15 cellular contexts compared by ENCODE assay signal in the genomic region with DNA sequence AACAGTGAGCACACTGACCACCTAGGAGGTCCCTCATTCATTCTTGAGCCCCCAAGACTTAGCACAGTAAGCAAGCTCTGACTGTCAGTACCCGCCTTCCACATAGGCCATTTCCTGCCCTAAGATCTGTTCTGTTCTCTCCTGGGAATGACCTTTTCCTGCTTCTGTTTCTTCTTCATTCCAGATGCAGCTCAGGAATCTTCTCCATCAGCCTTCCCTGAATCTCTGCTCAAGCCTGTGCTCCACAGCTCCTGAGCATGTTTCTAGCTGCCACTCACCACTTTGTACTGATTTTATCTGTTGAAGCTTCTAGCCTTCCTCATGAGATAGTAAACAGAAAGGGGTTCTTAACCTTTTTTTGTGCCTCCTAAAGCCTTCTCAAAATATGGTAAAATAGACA. TPM values are rescaled to one million over a fixed set of nuclear protein-coding genes. Genes with fewer than 3 reads are reported as not detected.
DNase-seq lines count a peak whose midpoint lies in the region; ATAC-seq and TF ChIP-seq lines count a peak whose summit lies in the region.
"Had no signal": no experiment of that assay in that cellular context is flagged by ENCODE, and none has a peak within 500 bp of the region (broad histone marks: within the 10 kb centered on the region; RNA-seq: fewer than 3 reads in every experiment).

No MANE protein-coding gene starts in this region.

- H3K4me1 ChIP-seq in ACC112 (ENCODE audit: control insufficient read depth, insufficient read depth, low read length, unreplicated experiment) (peaks cover 32% of the 10 kb centered on the region), tibial nerve (peaks cover 0 to 18% (median 1%) of the 10 kb centered on the region in 4 donors)

- H3K36me3 ChIP-seq in ACC112 (ENCODE audit: insufficient read depth, low read length) (no peaks in the 10 kb centered on the region), tibial nerve (no peaks in the 10 kb centered on the region)
- H3K36me3 ChIP-seq: Peyer's patch had no signal

- POLR2A ChIA-PET in activated naive CD8-positive, alpha-beta T cell treated with anti-CD3 and anti-CD28 coated beads, Interleukin-2, amount 10 ng/mL, durations not matched to agents 7 days and 5 days (lab: Charles Lee) = no interaction called here
- POLR2A ChIA-PET in GM10248 (lab: Yijun Ruan, JAX) = no interaction called here

- CTCF ChIA-PET in GM10248 (lab: Yijun Ruan, JAX) = interaction anchor here (0.7 to 2.2 kb wide), 7 partner anchors 9 to 137 kb away, joined by 3 to 6 read pairs (median 3); no protein-coding TSS in a partner anchor

- H2AFZ ChIP-seq in ACC112 (ENCODE audit: low read length, unreplicated experiment) = no peak overlapping the region

- no peaks in the 10 kb centered on the region for H3K9me3 ChIP-seq in tibial nerve
- H3K9me3 ChIP-seq: mucosa of descending colon, Peyer's patch had no signal

- peaks cover 28% of the 10 kb centered on the region for H3K4me1 Mint-ChIP-seq in activated naive CD8-positive, alpha-beta T cell treated with anti-CD3 and anti-CD28 coated beads, Interleukin-2, amount 10 ng/mL, durations not matched to agents 7 days and 5 days

- H3K4me3 Mint-ChIP-seq in activated naive CD8-positive, alpha-beta T cell treated with anti-CD3 and anti-CD28 coated beads, Interleukin-2, amount 10 ng/mL, durations not matched to agents 7 days and 5 days = no peak overlapping the region

- peak overlapping the region; percentile 79 for H3K27ac Mint-ChIP-seq in activated naive CD8-positive, alpha-beta T cell treated with anti-CD3 and anti-CD28 coated beads, Interleukin-2, amount 10 ng/mL, durations not matched to agents 7 days and 5 days

- no peak for TF ChIP-seq POLR2A in tibial nerve (IDR thresholded peaks at IDR 0.05)

- WGBS in tibial nerve, 2 donors = 76% methylated on average over 1 of the region's 1 CpG

- H3K36me3 Mint-ChIP-seq in activated naive CD8-positive, alpha-beta T cell treated with anti-CD3 and anti-CD28 coated beads, Interleukin-2, amount 10 ng/mL, durations not matched to agents 7 days and 5 days = peaks cover 4% of the 10 kb centered on the region

- H3K4me3 ChIP-seq in ACC112 (ENCODE audit: low read depth, low read length) = no peak overlapping the region
- H3K4me3 ChIP-seq in tibial nerve = no peak overlapping the region
- H3K4me3 ChIP-seq: GM12878, mucosa of descending colon, Peyer's patch had no signal

- no peaks in the 10 kb centered on the region for H3K79me2 ChIP-seq in ACC112 (ENCODE audit: control insufficient read depth, insufficient read depth, low read length, unreplicated experiment)

- peak; percentile 28 for DNase-seq in ELF-1 (ENCODE audit: low read depth, low spot score)
- DNase-seq in activated naive CD8-positive, alpha-beta T cell treated with anti-CD3 and anti-CD28 coated beads, Interleukin-2, amount 10 ng/mL, durations not matched to agents 7 days and 5 days = no peak
- peak; percentile 68 for DNase-seq in islet precursor cell
- no peak for DNase-seq in tibial nerve (ENCODE audit: low spot score in 2 of 2)
- DNase-seq in GM10248 (ENCODE audit: extremely low spot score) = no peak
- no peak for DNase-seq in activated CD8-positive, alpha-beta memory T cell treated with anti-CD3 and anti-CD28 coated beads, Interleukin-2, amount 50 U/mL, for 48 hours
- DNase-seq: activated CD4-positive, alpha-beta T cell treated with anti-CD3 and anti-CD28 coated beads, Interleukin-2, amount 50 U/mL, for 1 hour; activated effector memory CD4-positive, alpha-beta T cell treated with Interleukin-2 at 50 U/mL for 16 hours; mucosa of descending colon; NCI-H187 treated with DMSO at 0.1 percent for 48 hours; NCI-H774; Peyer's patch had no signal

- TF ChIP-seq CTCF in tibial nerve (IDR thresholded peaks at IDR 0.05) (no peak), GM10248 (IDR thresholded peaks at IDR 0.05; ENCODE audit: control extremely low read depth, extremely low read depth, low read depth, missing control alignments) (no peak)

- no peaks in the 10 kb centered on the region for H3K9me3 Mint-ChIP-seq in activated naive CD8-positive, alpha-beta T cell treated with anti-CD3 and anti-CD28 coated beads, Interleukin-2, amount 10 ng/mL, durations not matched to agents 7 days and 5 days

- TF ChIP-seq EP300 in tibial nerve (IDR thresholded peaks at IDR 0.05) = no peak

- no peak for ATAC-seq in activated naive CD8-positive, alpha-beta T cell treated with anti-CD3 and anti-CD28 coated beads, Interleukin-2, amount 10 ng/mL, durations not matched to agents 7 days and 5 days (ENCODE audit: low read depth)
- ATAC-seq in GM18498 (IDR thresholded peaks at IDR 0.05; ENCODE audit: unreplicated experiment) = no peak
- ATAC-seq: GM12878, mucosa of descending colon had no signal

- H3K27me3 ChIP-seq in ACC112 (ENCODE audit: insufficient read depth, low read length) (no peaks in the 10 kb centered on the region), tibial nerve (no peaks in the 10 kb centered on the region)
- H3K27me3 ChIP-seq: Peyer's patch had no signal

- H3K27ac ChIP-seq in ACC112 (ENCODE audit: low read depth, low read length) = peak overlapping the region; percentile 96
- H3K27ac ChIP-seq in tibial nerve = peak overlapping the region in 1 of 4 donors; percentile 64
- H3K27ac ChIP-seq: Peyer's patch had no signal

- H3K27me3 Mint-ChIP-seq in activated naive CD8-positive, alpha-beta T cell treated with anti-CD3 and anti-CD28 coated beads, Interleukin-2, amount 10 ng/mL, durations not matched to agents 7 days and 5 days = no peaks in the 10 kb centered on the region

RNA-seq across cellular contexts. Expression of a gene that starts 56.6 kb away (rescaled TPM):
- total RNA-seq in activated naive CD8-positive, alpha-beta T cell treated with anti-CD3 and anti-CD28 coated beads, Interleukin-2, amount 10 ng/mL, durations not matched to agents 7 days and 5 days = 10 to 100 TPM; 17.2 to 18.1 TPM
- total RNA-seq in tibial nerve = 10 to 100 TPM in 1 of 4 donors, 1 to 10 TPM in 3; 8.0 to 12.9 (median 8.9) TPM

Comparison
In these comparisons a context has a peak if more than half of its experiments do, and no peak if none do; other contexts are left out.
1. DNase-seq: peak in ELF-1 (single experiment) and islet precursor cell (single experiment); none in activated naive CD8-positive, alpha-beta T cell treated with anti-CD3 and anti-CD28 coated beads, Interleukin-2, amount 10 ng/mL, durations not matched to agents 7 days and 5 days (single experiment), tibial nerve (0 of 2), GM10248 (single experiment) and activated CD8-positive, alpha-beta memory T cell treated with anti-CD3 and anti-CD28 coated beads, Interleukin-2, amount 50 U/mL, for 48 hours (single experiment).